ENCODE assay signal across 9 cellular contexts in the genomic region with DNA sequence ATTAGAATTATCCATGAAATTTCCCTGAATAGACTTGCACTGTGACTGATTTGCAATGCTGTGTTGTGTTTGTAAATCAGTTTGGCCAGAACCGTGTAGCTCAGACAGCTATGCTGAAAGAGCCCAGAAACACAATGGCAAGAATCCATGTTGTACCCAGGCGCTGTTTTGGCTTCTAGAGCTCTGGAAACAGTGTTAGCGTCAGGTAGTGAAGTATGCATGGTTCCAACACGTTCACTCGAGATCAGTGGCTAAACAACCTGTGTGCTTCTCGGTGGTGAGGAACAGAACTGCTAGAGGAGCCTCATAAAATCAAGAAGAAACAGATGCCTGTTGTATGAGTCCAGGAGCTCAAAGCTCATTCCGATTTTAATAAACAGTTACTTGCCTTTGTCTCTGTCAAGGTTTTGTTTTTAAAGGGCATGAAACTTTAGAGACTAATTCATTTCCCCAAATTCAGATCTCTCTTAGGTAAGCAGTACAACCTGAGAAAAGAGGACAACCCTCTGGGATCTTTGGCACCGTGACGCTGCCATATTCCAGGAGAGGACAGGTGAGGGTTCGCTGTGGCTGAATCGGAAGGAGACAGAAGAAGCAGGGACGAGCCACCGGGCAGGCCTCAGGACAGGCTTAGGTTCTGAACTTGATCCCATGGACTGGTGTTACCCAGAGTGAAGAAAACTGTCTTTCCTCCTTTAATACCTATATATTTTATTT. TPM values are rescaled to one million over a fixed set of nuclear protein-coding genes. Genes with fewer than 3 reads are reported as not detected.
DNase-seq lines count a peak whose midpoint lies in the region; ATAC-seq and TF ChIP-seq lines count a peak whose summit lies in the region.
"Had no signal": no experiment of that assay in that cellular context is flagged by ENCODE, and none has a peak within 500 bp of the region (broad histone marks: within the 10 kb centered on the region; RNA-seq: fewer than 3 reads in every experiment).

No MANE protein-coding gene starts in this region.

- H3K27ac Mint-ChIP-seq in CD8-positive, alpha-beta memory T cell: peak overlapping the region in 3 of 8 donors; percentile 29 to 90 (median 52)
- peak overlapping the region; percentile 56 for H3K27ac Mint-ChIP-seq in activated naive CD8-positive, alpha-beta T cell treated with anti-CD3 and anti-CD28 coated beads, Interleukin-2, amount 10 ng/mL, durations not matched to agents 7 days and 5 days

- 84% methylated on average over 13 of the region's 13 CpGs for WGBS in HUES64

- H3K36me3 ChIP-seq in CD8-positive, alpha-beta memory T cell (ENCODE audit: insufficient read depth, low read length): peaks cover 1% of the 10 kb centered on the region
- peaks cover 13% of the 10 kb centered on the region; the same call in 1 of the 2 replicates for H3K36me3 ChIP-seq in HUES64 (ENCODE audit: insufficient read depth, low read length)
- no peaks in the 10 kb centered on the region for H3K36me3 ChIP-seq in mucosa of stomach (ENCODE audit: control insufficient read depth, insufficient read depth, low read length)
- H3K36me3 ChIP-seq: neutrophil had no signal

- CTCF ChIA-PET in CD8-positive, alpha-beta memory T cell (lab: Charles Lee): interaction anchor here (0.5 to 2.8 kb wide), 24 partner anchors 10 to 461 kb away, joined by 3 to 34 read pairs (median 4); a partner anchor contains a TSS
- CTCF ChIA-PET in HEK293T (lab: Yijun Ruan, JAX): interaction anchor here (0.5 to 1.9 kb wide), 5 partner anchors 9 to 443 kb away, joined by 4 to 19 read pairs (median 5); no protein-coding TSS in a partner anchor

- peak overlapping the region; percentile 73 for H3K4me3 ChIP-seq in CD8-positive, alpha-beta memory T cell (ENCODE audit: low read length)
- H3K4me3 ChIP-seq in HUES64 (ENCODE audit: low read length) (peak overlapping the region; percentile 56; the same call in 1 of the 2 replicates), mucosa of stomach (ENCODE audit: low read length) (no peak overlapping the region)

- H3K9me3 Mint-ChIP-seq in CD8-positive, alpha-beta memory T cell: no peaks in the 10 kb centered on the region
- H3K9me3 Mint-ChIP-seq in activated naive CD8-positive, alpha-beta T cell treated with anti-CD3 and anti-CD28 coated beads, Interleukin-2, amount 10 ng/mL, durations not matched to agents 7 days and 5 days: no peaks in the 10 kb centered on the region

- no peak for DNase-seq in CD8-positive, alpha-beta memory T cell
- DNase-seq in activated naive CD8-positive, alpha-beta T cell treated with anti-CD3 and anti-CD28 coated beads, Interleukin-2, amount 10 ng/mL, durations not matched to agents 7 days and 5 days: no peak
- DNase-seq in NK-92 (lab: John Stamatoyannopoulos, UW; ENCODE audit: unreplicated experiment) (no peak), HEK293T (ENCODE audit: extremely low spot score) (no peak)

- POLR2A ChIA-PET in CD8-positive, alpha-beta memory T cell (lab: Charles Lee): interaction anchor here (0.7 to 1.2 kb wide), 2 partner anchors 188 to 444 kb away, joined by 3 to 4 read pairs; a partner anchor contains a TSS
- POLR2A ChIA-PET in activated naive CD8-positive, alpha-beta T cell treated with anti-CD3 and anti-CD28 coated beads, Interleukin-2, amount 10 ng/mL, durations not matched to agents 7 days and 5 days (lab: Charles Lee): interaction anchor here (1.0 to 1.9 kb wide), 5 partner anchors 44 to 461 kb away, joined by 3 to 9 read pairs (median 4); a partner anchor contains a TSS
- POLR2A ChIA-PET in HEK293T (lab: Yijun Ruan, JAX): no interaction called here

- no peak overlapping the region for H3K27ac ChIP-seq in CD8-positive, alpha-beta memory T cell (ENCODE audit: low read depth, low read length)
- no peak overlapping the region for H3K27ac ChIP-seq in HUES64 (ENCODE audit: low read depth, low read length)
- H3K27ac ChIP-seq: neutrophil had no signal

- H3K9ac ChIP-seq in HUES64 (ENCODE audit: low read depth, low read length): peak overlapping the region; percentile 71
- H3K9ac ChIP-seq in mucosa of stomach (ENCODE audit: low read length): peak overlapping the region; percentile 68

- peaks cover 10 to 12% (median 11%) of the 10 kb centered on the region in 3 donors for H3K4me1 Mint-ChIP-seq in CD8-positive, alpha-beta memory T cell
- H3K4me1 Mint-ChIP-seq in activated naive CD8-positive, alpha-beta T cell treated with anti-CD3 and anti-CD28 coated beads, Interleukin-2, amount 10 ng/mL, durations not matched to agents 7 days and 5 days: peaks cover 8% of the 10 kb centered on the region

- H3K9me3 ChIP-seq in CD8-positive, alpha-beta memory T cell (ENCODE audit: low read length): no peaks in the 10 kb centered on the region
- H3K9me3 ChIP-seq in HUES64 (ENCODE audit: insufficient read depth, low read depth, low read length) (no peaks in the 10 kb centered on the region), mucosa of stomach (ENCODE audit: control insufficient read depth, low read length) (no peaks in the 10 kb centered on the region)
- H3K9me3 ChIP-seq: neutrophil had no signal

- no peaks in the 10 kb centered on the region for H3K27me3 ChIP-seq in CD8-positive, alpha-beta memory T cell (ENCODE audit: insufficient read depth, low read length, poor library complexity, severe bottlenecking)
- H3K27me3 ChIP-seq in HUES64 (ENCODE audit: insufficient read depth, low read length) (no peaks in the 10 kb centered on the region), mucosa of stomach (ENCODE audit: control insufficient read depth, insufficient read depth, low read length) (peaks cover 10% of the 10 kb centered on the region)

- no peaks in the 10 kb centered on the region for H3K27me3 Mint-ChIP-seq in CD8-positive, alpha-beta memory T cell
- no peaks in the 10 kb centered on the region for H3K27me3 Mint-ChIP-seq in activated naive CD8-positive, alpha-beta T cell treated with anti-CD3 and anti-CD28 coated beads, Interleukin-2, amount 10 ng/mL, durations not matched to agents 7 days and 5 days

- H3K4me3 Mint-ChIP-seq in CD8-positive, alpha-beta memory T cell: peak overlapping the region; percentile 68 to 83 (median 78)
- peak overlapping the region; percentile 51 for H3K4me3 Mint-ChIP-seq in activated naive CD8-positive, alpha-beta T cell treated with anti-CD3 and anti-CD28 coated beads, Interleukin-2, amount 10 ng/mL, durations not matched to agents 7 days and 5 days

- peaks cover 0 to 10% (median 0%) of the 10 kb centered on the region in 3 donors for H3K36me3 Mint-ChIP-seq in CD8-positive, alpha-beta memory T cell
- H3K36me3 Mint-ChIP-seq in activated naive CD8-positive, alpha-beta T cell treated with anti-CD3 and anti-CD28 coated beads, Interleukin-2, amount 10 ng/mL, durations not matched to agents 7 days and 5 days: no peaks in the 10 kb centered on the region

- peaks cover 5% of the 10 kb centered on the region for H3K4me1 ChIP-seq in CD8-positive, alpha-beta memory T cell (ENCODE audit: insufficient read depth, low read length)
- H3K4me1 ChIP-seq in HUES64 (ENCODE audit: insufficient read depth, low read length): peaks cover 25% of the 10 kb centered on the region; the same call in 1 of the 2 replicates
- H3K4me1 ChIP-seq in mucosa of stomach (ENCODE audit: control insufficient read depth, insufficient read depth, low read length): peaks cover 11% of the 10 kb centered on the region

- ATAC-seq in activated naive CD8-positive, alpha-beta T cell treated with anti-CD3 and anti-CD28 coated beads, Interleukin-2, amount 10 ng/mL, durations not matched to agents 7 days and 5 days (ENCODE audit: low read depth): no peak
- ATAC-seq in HG02623 (IDR thresholded peaks at IDR 0.05; ENCODE audit: unreplicated experiment): no peak
- ATAC-seq in HG03521 (IDR thresholded peaks at IDR 0.05; ENCODE audit: unreplicated experiment): no peak

TF ChIP-seq in HEK293T, 16 proteins besides CTCF, POLR2A, EP300 and RAD21:
- TF ChIP-seq FOXM1 (IDR thresholded peaks at IDR 0.05; ENCODE audit: borderline replicate concordance) (no peak), TARDBP (IDR thresholded peaks at IDR 0.05) (no peak), ARNT (IDR thresholded peaks at IDR 0.05) (no peak), NFRKB (IDR thresholded peaks at IDR 0.05) (no peak), SP1 (IDR thresholded peaks at IDR 0.05) (no peak), ZNF384 (IDR thresholded peaks at IDR 0.05) (no peak), SUZ12 (IDR thresholded peaks at IDR 0.05) (no peak), FOXA1 (IDR thresholded peaks at IDR 0.05) (no peak), ELF4 (IDR thresholded peaks at IDR 0.05) (no peak), HDGF (IDR thresholded peaks at IDR 0.05; ENCODE audit: borderline replicate concordance) (no peak), CTBP1 (IDR thresholded peaks at IDR 0.05; ENCODE audit: borderline replicate concordance) (no peak), LEF1 (IDR thresholded peaks at IDR 0.05; ENCODE audit: borderline replicate concordance) (no peak), BHLHE40 (IDR thresholded peaks at IDR 0.05; ENCODE audit: borderline replicate concordance) (no peak), FOXK2 (IDR thresholded peaks at IDR 0.05) (no peak), L3MBTL2 (conservative IDR thresholded peaks at IDR 0.05) (no peak)
- TF ChIP-seq, protein P1, sequence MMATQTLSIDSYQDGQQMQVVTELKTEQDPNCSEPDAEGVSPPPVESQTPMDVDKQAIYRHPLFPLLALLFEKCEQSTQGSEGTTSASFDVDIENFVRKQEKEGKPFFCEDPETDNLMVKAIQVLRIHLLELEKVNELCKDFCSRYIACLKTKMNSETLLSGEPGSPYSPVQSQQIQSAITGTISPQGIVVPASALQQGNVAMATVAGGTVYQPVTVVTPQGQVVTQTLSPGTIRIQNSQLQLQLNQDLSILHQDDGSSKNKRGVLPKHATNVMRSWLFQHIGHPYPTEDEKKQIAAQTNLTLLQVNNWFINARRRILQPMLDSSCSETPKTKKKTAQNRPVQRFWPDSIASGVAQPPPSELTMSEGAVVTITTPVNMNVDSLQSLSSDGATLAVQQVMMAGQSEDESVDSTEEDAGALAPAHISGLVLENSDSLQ (IDR thresholded peaks at IDR 0.05): no peak

RNA-seq across cellular contexts. Expression of a gene that starts 43.6 kb away (rescaled TPM):
- 10 to 100 TPM; 70.7 to 80.9 TPM for total RNA-seq in CD8-positive, alpha-beta memory T cell
- polyA plus RNA-seq in CD8-positive, alpha-beta memory T cell: 101 TPM
- 68.1 TPM for polyA plus RNA-seq in HUES64 (2013, experiment 1 of 2)
- polyA plus RNA-seq in HUES64 (2013, experiment 2 of 2): 77.3 TPM
- 10 to 100 TPM; 61.2 to 62.7 TPM for total RNA-seq in activated naive CD8-positive, alpha-beta T cell treated with anti-CD3 and anti-CD28 coated beads, Interleukin-2, amount 10 ng/mL, durations not matched to agents 7 days and 5 days
